ENCODE assay signal across 10 cellular contexts in genomic region chr18:484749-485464, GRCh38. TPM values are rescaled to one million over a fixed set of nuclear protein-coding genes. Genes with fewer than 3 reads are reported as not detected.
DNase-seq lines count a peak whose midpoint lies in the region; ATAC-seq and TF ChIP-seq lines count a peak whose summit lies in the region.
"Had no signal": no experiment of that assay in that cellular context is flagged by ENCODE, and none has a peak within 500 bp of the region (broad histone marks: within the 10 kb centered on the region; RNA-seq: fewer than 3 reads in every experiment).

No MANE protein-coding gene starts in this region.

- H3K4me3 ChIP-seq in thyroid gland (replicated peaks in 1 of 3): no peak overlapping the region
- H3K4me3 ChIP-seq in Karpas-422 (ENCODE audit: low read length): no peak overlapping the region

- H3K9me3 ChIP-seq in thyroid gland (no peaks in the 10 kb centered on the region), Karpas-422 (ENCODE audit: low read length) (peaks cover 4% of the 10 kb centered on the region; the same call in 1 of the 2 replicates)

- H3K4me2 ChIP-seq in Karpas-422 (ENCODE audit: low read depth, low read length, poor library complexity, severe bottlenecking): no peak overlapping the region

- H3K9me2 ChIP-seq in Karpas-422 (replicated peaks; ENCODE audit: insufficient read depth, low read length): no peaks in the 10 kb centered on the region

- peak; percentile 48 for DNase-seq in CD1c-positive myeloid dendritic cell (ENCODE audit: extremely low spot score)
- DNase-seq in SKM-1 treated with dmso at 0.1 percent for 144 hours (lab: John Stamatoyannopoulos, UW; ENCODE audit: unreplicated experiment): peak; percentile 88
- no peak for DNase-seq in HUDEP-2 (lab: John Stamatoyannopoulos, UW; ENCODE audit: unreplicated experiment in 76 of 76)
- no peak for DNase-seq in thyroid gland
- no peak for DNase-seq in RPMI8226
- DNase-seq in Karpas-422: no peak
- DNase-seq: activated T-cell treated with anti-CD3 and anti-CD28 coated beads, Interleukin-2, amount 50 U/mL, for 24 hours; NCI-H1417 treated with DMSO at 0.1 percent for 48 hours had no signal

- no peaks in the 10 kb centered on the region for H3K79me2 ChIP-seq in Karpas-422 (ENCODE audit: low read length)

- TF ChIP-seq POLR2A in thyroid gland (IDR thresholded peaks at IDR 0.05): no peak

- H3K27ac ChIP-seq in thyroid gland (no peak overlapping the region), Karpas-422 (ENCODE audit: low read length) (no peak overlapping the region)

- WGBS in thyroid gland, 2 donors: 62 to 85% methylated on average over 4 of the region's 4 CpGs

- no peaks in the 10 kb centered on the region for H4K20me1 ChIP-seq in Karpas-422 (ENCODE audit: insufficient read depth, low read depth, low read length)

- no peaks in the 10 kb centered on the region for H3K27me3 ChIP-seq in thyroid gland
- no peaks in the 10 kb centered on the region for H3K27me3 ChIP-seq in Karpas-422 (ENCODE audit: low read length)

- TF ChIP-seq CTCF in thyroid gland (IDR thresholded peaks at IDR 0.05): no peak

- no peak overlapping the region for H2AFZ ChIP-seq in Karpas-422 (ENCODE audit: low read length)

- intact Hi-C loops in thyroid gland (cut with DNase I): no loop called here

- H3K9ac ChIP-seq in Karpas-422 (ENCODE audit: low read length): no peak overlapping the region

- no peaks in the 10 kb centered on the region for H3K4me1 ChIP-seq in thyroid gland
- no peaks in the 10 kb centered on the region for H3K4me1 ChIP-seq in Karpas-422 (ENCODE audit: low read length)

- no peaks in the 10 kb centered on the region for H3K36me3 ChIP-seq in thyroid gland
- no peaks in the 10 kb centered on the region for H3K36me3 ChIP-seq in Karpas-422 (ENCODE audit: insufficient read depth, low read length)

- ATAC-seq in GM19467 (IDR thresholded peaks at IDR 0.05; ENCODE audit: unreplicated experiment) (peak; percentile 73), HG03108 (IDR thresholded peaks at IDR 0.05; ENCODE audit: unreplicated experiment) (peak; percentile 73)

RNA-seq across cellular contexts. Expression of gene COLEC12, which starts 15.6 kb away (rescaled TPM):
- 10 to 100 TPM in 3 of 4 donors, 1 to 10 TPM in 1; 6.3 to 34.7 (median 19.8) TPM for total RNA-seq in thyroid gland
- not detected in 2 replicates for total RNA-seq in Karpas-422 (2014; rRNA removed; shearing (Covaris generic); ENCODE audit: low replicate concordance)

Comparison
In these comparisons a context has a peak if more than half of its experiments do, and no peak if none do; other contexts are left out.
1. DNase-seq: peak in CD1c-positive myeloid dendritic cell (single experiment) and SKM-1 treated with dmso at 0.1 percent for 144 hours (single experiment); none in HUDEP-2 (0 of 76), thyroid gland (0 of 2), RPMI8226 (single experiment) and Karpas-422 (single experiment).